ENCODE assay signal across 2 cellular contexts in genomic region chr1:9338354-9339250, GRCh38.
TF ChIP-seq lines count a peak whose summit lies in the region.

No MANE protein-coding gene starts in this region.

TF ChIP-seq in HEK293, 187 proteins besides CTCF, POLR2A, EP300 and RAD21:
- TF ChIP-seq SP2 (tag by site-specific recombination; IDR thresholded peaks at IDR 0.05), result no peak
- TF ChIP-seq TCF7L2 (IDR thresholded peaks at IDR 0.05; ENCODE audit: borderline replicate concordance, low read depth, low read length), result no peak
- no peak for TF ChIP-seq ZNF366 (tag by site-specific recombination; conservative IDR thresholded peaks at IDR 0.05)
- TF ChIP-seq ZFHX2 (tag by site-specific recombination; conservative IDR thresholded peaks at IDR 0.05), result peak; percentile 56
- no peak for TF ChIP-seq ZNF211 (tag by site-specific recombination; IDR thresholded peaks at IDR 0.05; ENCODE audit: low read depth)
- no peak for TF ChIP-seq ZNF223 (tag by site-specific recombination; IDR thresholded peaks at IDR 0.05)
- peak; percentile 64; the same call in 1 of the 2 replicates for TF ChIP-seq EGR2 (tag by site-specific recombination; IDR thresholded peaks at IDR 0.05; ENCODE audit: low read depth)
- no peak for TF ChIP-seq ZNF19 (tag by site-specific recombination; IDR thresholded peaks at IDR 0.05; ENCODE audit: low read depth)
- TF ChIP-seq ZNF777 (tag by site-specific recombination; IDR thresholded peaks at IDR 0.05; ENCODE audit: borderline replicate concordance), result no peak
- no peak for TF ChIP-seq ZNF248 (tag by site-specific recombination; IDR thresholded peaks at IDR 0.05)
- no peak for TF ChIP-seq ZNF521 (tag by site-specific recombination; IDR thresholded peaks at IDR 0.05)
- TF ChIP-seq, protein P1, sequence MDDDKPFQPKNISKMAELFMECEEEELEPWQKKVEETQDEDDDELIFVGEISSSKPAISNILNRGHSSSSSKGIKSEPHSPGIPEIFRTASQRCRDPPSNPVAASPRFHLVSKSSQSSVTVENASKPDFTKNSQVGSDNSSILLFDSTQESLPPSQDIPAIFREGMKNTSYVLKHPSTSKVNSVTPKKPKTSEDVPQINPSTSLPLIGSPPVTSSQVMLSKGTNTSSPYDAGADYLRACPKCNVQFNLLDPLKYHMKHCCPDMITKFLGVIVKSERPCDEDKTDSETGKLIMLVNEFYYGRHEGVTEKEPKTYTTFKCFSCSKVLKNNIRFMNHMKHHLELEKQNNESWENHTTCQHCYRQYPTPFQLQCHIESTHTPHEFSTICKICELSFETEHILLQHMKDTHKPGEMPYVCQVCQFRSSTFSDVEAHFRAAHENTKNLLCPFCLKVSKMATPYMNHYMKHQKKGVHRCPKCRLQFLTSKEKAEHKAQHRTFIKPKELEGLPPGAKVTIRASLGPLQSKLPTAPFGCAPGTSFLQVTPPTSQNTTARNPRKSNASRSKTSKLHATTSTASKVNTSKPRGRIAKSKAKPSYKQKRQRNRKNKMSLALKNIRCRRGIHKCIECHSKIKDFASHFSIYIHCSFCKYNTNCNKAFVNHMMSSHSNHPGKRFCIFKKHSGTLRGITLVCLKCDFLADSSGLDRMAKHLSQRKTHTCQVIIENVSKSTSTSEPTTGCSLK (tag by site-specific recombination; IDR thresholded peaks at IDR 0.05), result no peak
- no peak for TF ChIP-seq KLF10 (tag by site-specific recombination; IDR thresholded peaks at IDR 0.05)
- TF ChIP-seq, protein P2, sequence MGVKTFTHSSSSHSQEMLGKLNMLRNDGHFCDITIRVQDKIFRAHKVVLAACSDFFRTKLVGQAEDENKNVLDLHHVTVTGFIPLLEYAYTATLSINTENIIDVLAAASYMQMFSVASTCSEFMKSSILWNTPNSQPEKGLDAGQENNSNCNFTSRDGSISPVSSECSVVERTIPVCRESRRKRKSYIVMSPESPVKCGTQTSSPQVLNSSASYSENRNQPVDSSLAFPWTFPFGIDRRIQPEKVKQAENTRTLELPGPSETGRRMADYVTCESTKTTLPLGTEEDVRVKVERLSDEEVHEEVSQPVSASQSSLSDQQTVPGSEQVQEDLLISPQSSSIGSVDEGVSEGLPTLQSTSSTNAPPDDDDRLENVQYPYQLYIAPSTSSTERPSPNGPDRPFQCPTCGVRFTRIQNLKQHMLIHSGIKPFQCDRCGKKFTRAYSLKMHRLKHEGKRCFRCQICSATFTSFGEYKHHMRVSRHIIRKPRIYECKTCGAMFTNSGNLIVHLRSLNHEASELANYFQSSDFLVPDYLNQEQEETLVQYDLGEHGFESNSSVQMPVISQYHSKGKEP (tag by site-specific recombination; IDR thresholded peaks at IDR 0.05), result no peak
- TF ChIP-seq ZNF785 (tag by site-specific recombination; IDR thresholded peaks at IDR 0.05), result no peak
- no peak for TF ChIP-seq ZNF112 (tag by site-specific recombination; IDR thresholded peaks at IDR 0.05)

TF ChIP-seq in HepG2, 621 proteins besides CTCF, POLR2A, EP300 and RAD21:
- TF ChIP-seq PITX1 (CRISPR knock-in tag; IDR thresholded peaks at IDR 0.05) (no peak), ZNF720 (CRISPR knock-in tag; IDR thresholded peaks at IDR 0.05) (no peak), RXRA (CRISPR knock-in tag; IDR thresholded peaks at IDR 0.05) (no peak), ZNF367 (CRISPR knock-in tag; IDR thresholded peaks at IDR 0.05; ENCODE audit: borderline replicate concordance) (no peak), MXD3 (CRISPR knock-in tag; IDR thresholded peaks at IDR 0.05) (no peak), NFE2L2 (IDR thresholded peaks at IDR 0.05; ENCODE audit: low read length) (no peak), KMT2B (CRISPR knock-in tag; IDR thresholded peaks at IDR 0.05) (no peak), GATAD2A (CRISPR knock-in tag; IDR thresholded peaks at IDR 0.05) (no peak), ZNF556 (CRISPR knock-in tag; IDR thresholded peaks at IDR 0.05; ENCODE audit: borderline replicate concordance) (no peak)
- TF ChIP-seq, protein P3, sequence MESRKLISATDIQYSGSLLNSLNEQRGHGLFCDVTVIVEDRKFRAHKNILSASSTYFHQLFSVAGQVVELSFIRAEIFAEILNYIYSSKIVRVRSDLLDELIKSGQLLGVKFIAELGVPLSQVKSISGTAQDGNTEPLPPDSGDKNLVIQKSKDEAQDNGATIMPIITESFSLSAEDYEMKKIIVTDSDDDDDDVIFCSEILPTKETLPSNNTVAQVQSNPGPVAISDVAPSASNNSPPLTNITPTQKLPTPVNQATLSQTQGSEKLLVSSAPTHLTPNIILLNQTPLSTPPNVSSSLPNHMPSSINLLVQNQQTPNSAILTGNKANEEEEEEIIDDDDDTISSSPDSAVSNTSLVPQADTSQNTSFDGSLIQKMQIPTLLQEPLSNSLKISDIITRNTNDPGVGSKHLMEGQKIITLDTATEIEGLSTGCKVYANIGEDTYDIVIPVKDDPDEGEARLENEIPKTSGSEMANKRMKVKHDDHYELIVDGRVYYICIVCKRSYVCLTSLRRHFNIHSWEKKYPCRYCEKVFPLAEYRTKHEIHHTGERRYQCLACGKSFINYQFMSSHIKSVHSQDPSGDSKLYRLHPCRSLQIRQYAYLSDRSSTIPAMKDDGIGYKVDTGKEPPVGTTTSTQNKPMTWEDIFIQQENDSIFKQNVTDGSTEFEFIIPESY (CRISPR knock-in tag; IDR thresholded peaks at IDR 0.05), result no peak
- TF ChIP-seq, protein P4, sequence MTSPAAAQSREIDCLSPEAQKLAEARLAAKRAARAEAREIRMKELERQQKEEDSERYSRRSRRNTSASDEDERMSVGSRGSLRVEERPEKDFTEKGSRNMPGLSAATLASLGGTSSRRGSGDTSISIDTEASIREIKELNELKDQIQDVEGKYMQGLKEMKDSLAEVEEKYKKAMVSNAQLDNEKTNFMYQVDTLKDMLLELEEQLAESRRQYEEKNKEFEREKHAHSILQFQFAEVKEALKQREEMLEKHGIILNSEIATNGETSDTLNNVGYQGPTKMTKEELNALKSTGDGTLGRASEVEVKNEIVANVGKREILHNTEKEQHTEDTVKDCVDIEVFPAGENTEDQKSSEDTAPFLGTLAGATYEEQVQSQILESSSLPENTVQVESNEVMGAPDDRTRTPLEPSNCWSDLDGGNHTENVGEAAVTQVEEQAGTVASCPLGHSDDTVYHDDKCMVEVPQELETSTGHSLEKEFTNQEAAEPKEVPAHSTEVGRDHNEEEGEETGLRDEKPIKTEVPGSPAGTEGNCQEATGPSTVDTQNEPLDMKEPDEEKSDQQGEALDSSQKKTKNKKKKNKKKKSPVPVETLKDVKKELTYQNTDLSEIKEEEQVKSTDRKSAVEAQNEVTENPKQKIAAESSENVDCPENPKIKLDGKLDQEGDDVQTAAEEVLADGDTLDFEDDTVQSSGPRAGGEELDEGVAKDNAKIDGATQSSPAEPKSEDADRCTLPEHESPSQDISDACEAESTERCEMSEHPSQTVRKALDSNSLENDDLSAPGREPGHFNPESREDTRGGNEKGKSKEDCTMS (CRISPR knock-in tag; conservative IDR thresholded peaks at IDR 0.05), result no peak
TF ChIP-seq in HepG2: peak in this region for 0.
